ENCODE assay signal across 2 cellular contexts in genomic region chr17:8781784-8782575, GRCh38.
TF ChIP-seq lines count a peak whose summit lies in the region.

No MANE protein-coding gene starts in this region.

TF ChIP-seq in H1, 55 proteins besides CTCF, POLR2A, EP300 and RAD21:
- TF ChIP-seq ATF3 (IDR thresholded peaks at IDR 0.05; ENCODE audit: insufficient read depth, low read depth, low read length), result no peak
- no peak for TF ChIP-seq SP1 (IDR thresholded peaks at IDR 0.05; ENCODE audit: low read depth, low read length)
- TF ChIP-seq EGR1 (IDR thresholded peaks at IDR 0.05; ENCODE audit: borderline replicate concordance, low read depth, low read length), result no peak
- TF ChIP-seq KDM5A (IDR thresholded peaks at IDR 0.05; ENCODE audit: low read length), result no peak
- TF ChIP-seq YY1 (IDR thresholded peaks at IDR 0.05; ENCODE audit: low read depth, low read length), result no peak
- no peak for TF ChIP-seq CHD7 (IDR thresholded peaks at IDR 0.05; ENCODE audit: insufficient replicate concordance, low read length)
- TF ChIP-seq CHD1 (IDR thresholded peaks at IDR 0.05; ENCODE audit: low read depth, low read length), result no peak
- TF ChIP-seq NANOG (IDR thresholded peaks at IDR 0.05; ENCODE audit: insufficient read depth, low read depth, low read length, poor library complexity, severe bottlenecking), result no peak
- TF ChIP-seq EZH2 (IDR thresholded peaks at IDR 0.05; ENCODE audit: low read depth, low read length, severe bottlenecking), result no peak
- TF ChIP-seq BACH1 (IDR thresholded peaks at IDR 0.05; ENCODE audit: low read length), result no peak
- no peak for TF ChIP-seq KDM4A (IDR thresholded peaks at IDR 0.05; ENCODE audit: low read depth, low read length, severe bottlenecking)
- no peak for TF ChIP-seq POU5F1 (IDR thresholded peaks at IDR 0.05; ENCODE audit: low read depth, low read length)
- no peak for TF ChIP-seq SUZ12 (IDR thresholded peaks at IDR 0.05; ENCODE audit: low read length)
- TF ChIP-seq ASH2L (IDR thresholded peaks at IDR 0.05; ENCODE audit: low read length), result no peak

TF ChIP-seq in GM12891, 5 proteins besides CTCF, POLR2A, EP300 and RAD21:
- no peak for TF ChIP-seq PAX5 (IDR thresholded peaks at IDR 0.05; ENCODE audit: insufficient read depth, low read length, severe bottlenecking)
- TF ChIP-seq TAF1 (IDR thresholded peaks at IDR 0.05; ENCODE audit: low read depth, low read length), result no peak
- no peak for TF ChIP-seq SPI1 (IDR thresholded peaks at IDR 0.05; ENCODE audit: low read depth, low read length)
- TF ChIP-seq POLR2AphosphoS5 (IDR thresholded peaks at IDR 0.05; ENCODE audit: low read depth, low read length), result no peak
- no peak for TF ChIP-seq POU2F2 (IDR thresholded peaks at IDR 0.05; ENCODE audit: low read depth, low read length)
